ENCODE assay signal across 25 cellular contexts in genomic region chr2:133760366-133760765, GRCh38.
DNase-seq lines count a peak whose midpoint lies in the region; ATAC-seq, FAIRE-seq and TF ChIP-seq lines count a peak whose summit lies in the region.
"Had no signal": no experiment of that assay in that cellular context is flagged by ENCODE, and none has a peak within 500 bp of the region (broad histone marks: within the 10 kb centered on the region; RNA-seq: fewer than 3 reads in every experiment).

No MANE protein-coding gene starts in this region.

- no peak overlapping the region for H3K9ac ChIP-seq in fibroblast of lung (ENCODE audit: insufficient read depth, low read length)

- intact Hi-C loops in left colon (cut with DNase I, micrococcal nuclease), result no loop called here

- no peak overlapping the region for H3K27ac ChIP-seq in fibroblast of lung (ENCODE audit: insufficient read depth, low read length)
- no peak overlapping the region for H3K27ac ChIP-seq in osteoblast (ENCODE audit: low read depth, low read length)
- H3K27ac ChIP-seq in upper lobe of left lung, result no peak overlapping the region
- H3K27ac ChIP-seq: cardiac muscle cell, gastrocnemius medialis, psoas muscle, RWPE1, spleen had no signal

- ATAC-seq in HG03342 (IDR thresholded peaks at IDR 0.05; ENCODE audit: unreplicated experiment), result no peak
- ATAC-seq in upper lobe of left lung (ENCODE audit: low FRiP score in 2 of 2), result no peak
- ATAC-seq in left colon, result no peak
- ATAC-seq: CD8-positive, alpha-beta T cell; gastrocnemius medialis; natural killer cell treated with Interleukin-12 subunit alpha and Interleukin-12 subunit beta and Interleukin-15 and Interleukin-18, amount 100 ng/mL, for 72 hours; psoas muscle; WTC11 had no signal

- TF ChIP-seq EP300 in upper lobe of left lung (IDR thresholded peaks at IDR 0.05), result no peak

- FAIRE-seq in HTR-8/SVneo (lab: Jason Lieb, UNC), result no peak
- FAIRE-seq: urothelium cell line had no signal

- H3K4me3 ChIP-seq in fibroblast of lung (replicated peaks in 1 of 4; ENCODE audit: control extremely low read depth in 1 of 4, insufficient read depth in 1 of 4, low read depth in 3 of 4, low read length in 4 of 4) (no peak overlapping the region), osteoblast (ENCODE audit: insufficient read depth, low read length) (no peak overlapping the region), upper lobe of left lung (no peak overlapping the region)
- H3K4me3 ChIP-seq: cardiac muscle cell, gastrocnemius medialis, psoas muscle, spleen had no signal

- H3K4me1 ChIP-seq in fibroblast of lung (ENCODE audit: control insufficient read depth, extremely low read depth, insufficient read depth, low read length) (peaks cover 10% of the 10 kb centered on the region), osteoblast (ENCODE audit: insufficient read depth, low read length) (peaks cover 18% of the 10 kb centered on the region), upper lobe of left lung (peaks cover 0 to 10% (median 0%) of the 10 kb centered on the region in 4 donors)
- H3K4me1 ChIP-seq: spleen had no signal

- no peak for TF ChIP-seq POLR2A in upper lobe of left lung (IDR thresholded peaks at IDR 0.05)

- H4K20me1 ChIP-seq in fibroblast of lung (ENCODE audit: control insufficient read depth, extremely low read depth, insufficient read depth, low read length) (no peaks in the 10 kb centered on the region), osteoblast (ENCODE audit: insufficient read depth, low read length) (no peaks in the 10 kb centered on the region)

- H3K79me2 ChIP-seq in fibroblast of lung (ENCODE audit: control insufficient read depth, insufficient read depth, low read length) (no peaks in the 10 kb centered on the region), osteoblast (ENCODE audit: insufficient read depth, low read length) (no peaks in the 10 kb centered on the region)

- H3K4me2 ChIP-seq in fibroblast of lung (ENCODE audit: extremely low read depth, insufficient read depth, low read length) (no peak overlapping the region), osteoblast (ENCODE audit: insufficient read depth, low read length) (no peak overlapping the region)

- peak; percentile 30 for DNase-seq in AG08396 (ENCODE audit: low spot score)
- peak; percentile 32 for DNase-seq in HTR-8/SVneo (ENCODE audit: insufficient read length, low spot score)
- peak; percentile 96 to 97 for DNase-seq in fibroblast of lung (ENCODE audit: low read depth in 2 of 2)
- DNase-seq in osteoblast (ENCODE audit: insufficient read length, low spot score, missing footprints), result no peak
- DNase-seq in upper lobe of left lung, result no peak
- DNase-seq in left colon, result no peak
- DNase-seq in SIG-M5 (lab: John Stamatoyannopoulos, UW), result no peak
- DNase-seq: activated CD4-positive, alpha-beta T cell treated with anti-CD3 and anti-CD28 coated beads, Interleukin-2, amount 50 U/mL, for 4 hours; activated CD8-positive, alpha-beta memory T cell treated with anti-CD3 and anti-CD28 coated beads, Interleukin-2, amount 50 U/mL, for 48 hours; activated effector memory CD4-positive, alpha-beta T cell treated with Interleukin-2 at 50 U/mL for 16 hours; CD8-positive, alpha-beta T cell; DMS53; gastrocnemius medialis; H7; kidney glomerular epithelial cell; NCI-H446 treated with DMSO at 0.1 percent for 48 hours; psoas muscle; spleen; T-helper 9 cell had no signal

- TF ChIP-seq CTCF in fibroblast of lung (conservative IDR thresholded peaks at IDR 0.05 in 1 of 2, IDR thresholded peaks at IDR 0.05 in 1 of 2; ENCODE audit: low read depth in 1 of 2, low read length in 2 of 2) (no peak), osteoblast (IDR thresholded peaks at IDR 0.05; ENCODE audit: extremely low read depth, low read depth, low read length) (no peak), upper lobe of left lung (IDR thresholded peaks at IDR 0.05) (no peak)

- WGBS in upper lobe of left lung, 2 donors, result 73 to 78% methylated on average over 3 of the region's 3 CpGs

- H2AFZ ChIP-seq in fibroblast of lung (ENCODE audit: low read length) (no peak overlapping the region), osteoblast (ENCODE audit: low read length) (peak overlapping the region; percentile 24)

- H3K36me3 ChIP-seq in fibroblast of lung (ENCODE audit: control insufficient read depth, insufficient read depth, low read length) (no peaks in the 10 kb centered on the region), osteoblast (ENCODE audit: insufficient read depth, low read length) (no peaks in the 10 kb centered on the region), upper lobe of left lung (no peaks in the 10 kb centered on the region)
- H3K36me3 ChIP-seq: cardiac muscle cell, gastrocnemius medialis, spleen had no signal

- H3K9me3 ChIP-seq in fibroblast of lung (ENCODE audit: control insufficient read depth, insufficient read depth, low read depth, low read length) (no peaks in the 10 kb centered on the region), osteoblast (ENCODE audit: low read depth, low read length) (peaks cover 2% of the 10 kb centered on the region), upper lobe of left lung (no peaks in the 10 kb centered on the region)
- H3K9me3 ChIP-seq: gastrocnemius medialis, psoas muscle, spleen had no signal

- H3K27me3 ChIP-seq in fibroblast of lung (ENCODE audit: control insufficient read depth, insufficient read depth, low read length), result no peaks in the 10 kb centered on the region
- H3K27me3 ChIP-seq in osteoblast (ENCODE audit: insufficient read depth, low read length), result no peaks in the 10 kb centered on the region
- no peaks in the 10 kb centered on the region for H3K27me3 ChIP-seq in upper lobe of left lung
- H3K27me3 ChIP-seq: cardiac muscle cell, gastrocnemius medialis, spleen had no signal

Comparison
In these comparisons a context has a peak if more than half of its experiments do, and no peak if none do; other contexts are left out.
1. DNase-seq: peak in AG08396 (single experiment), HTR-8/SVneo (single experiment) and fibroblast of lung (2 of 2); none in osteoblast (single experiment), upper lobe of left lung (0 of 2), left colon (0 of 2) and SIG-M5 (single experiment).